20 cellular contexts compared by ENCODE assay signal in the genomic region with DNA sequence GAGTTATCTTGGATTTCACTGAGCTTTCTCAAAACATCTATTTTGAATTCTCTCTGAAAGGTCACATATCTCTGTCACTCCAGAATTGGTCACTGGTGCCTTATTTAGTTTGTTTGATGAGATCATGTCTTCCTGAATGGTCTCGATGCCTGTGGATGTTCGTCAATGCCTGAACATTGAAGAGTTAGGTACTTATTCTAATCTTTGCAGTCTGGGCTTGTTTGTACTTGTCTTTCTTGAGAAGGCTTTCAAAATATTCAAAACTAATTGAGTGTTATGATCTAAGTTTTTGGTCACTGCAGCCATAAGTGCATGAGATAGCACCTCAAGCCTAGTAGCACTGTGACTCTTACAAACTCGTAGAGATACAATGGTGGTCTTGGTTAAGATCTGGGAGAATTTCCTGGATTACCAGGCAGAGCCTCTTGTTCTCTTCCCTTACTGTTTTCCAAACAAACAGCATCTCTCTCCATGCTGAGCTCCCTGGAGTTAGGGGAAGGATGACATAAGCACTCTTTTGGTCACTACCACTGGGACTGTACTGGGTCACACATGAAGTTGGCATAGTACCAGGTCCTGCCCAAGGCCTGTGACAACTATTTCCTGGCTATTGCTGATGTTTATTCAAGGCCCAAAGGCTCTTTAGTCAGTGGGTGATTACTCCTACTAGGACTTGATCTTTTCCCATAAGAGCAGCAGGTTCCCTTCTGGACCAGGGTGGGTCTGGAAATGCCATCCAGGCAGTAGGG. TPM values are rescaled to one million over a fixed set of nuclear protein-coding genes. Genes with fewer than 3 reads are reported as not detected.
DNase-seq lines count a peak whose midpoint lies in the region; ATAC-seq, FAIRE-seq and TF ChIP-seq lines count a peak whose summit lies in the region.
"Had no signal": no experiment of that assay in that cellular context is flagged by ENCODE, and none has a peak within 500 bp of the region (broad histone marks: within the 10 kb centered on the region; RNA-seq: fewer than 3 reads in every experiment).

No MANE protein-coding gene starts in this region.

- H3K27me3 Mint-ChIP-seq in activated naive CD8-positive, alpha-beta T cell treated with anti-CD3 and anti-CD28 coated beads for 36 hours: peaks cover 10% of the 10 kb centered on the region
- H3K27me3 Mint-ChIP-seq: dendritic cell treated with granulocyte-macrophage colony-stimulating factor and Interleukin-4, amounts not matched to agents 40 ng/mL and 50 ng/mL, for 4 days had no signal

- H3K4me3 Mint-ChIP-seq in activated naive CD8-positive, alpha-beta T cell treated with anti-CD3 and anti-CD28 coated beads for 36 hours: no peak overlapping the region
- H3K4me3 Mint-ChIP-seq: CD8-positive, alpha-beta memory T cell; dendritic cell treated with granulocyte-macrophage colony-stimulating factor and Interleukin-4, amounts not matched to agents 40 ng/mL and 50 ng/mL, for 4 days; stimulated activated naive CD8-positive, alpha-beta T cell treated with anti-CD3 and anti-CD28 coated beads, Interleukin-15, amount 100 ng/mL, for 72 hours had no signal

- no peak for FAIRE-seq in GM12892 (lab: Jason Lieb, UNC)

- DNase-seq in EH (ENCODE audit: low read depth): peak; percentile 58
- DNase-seq in NCI-H69 (lab: John Stamatoyannopoulos, UW): peak; percentile 53
- peak; percentile 38 for DNase-seq in myocyte (ENCODE audit: low read depth)
- no peak for DNase-seq in activated naive CD8-positive, alpha-beta T cell treated with anti-CD3 and anti-CD28 coated beads for 36 hours
- DNase-seq in GM12892 (ENCODE audit: insufficient read length): no peak
- DNase-seq: activated CD8-positive, alpha-beta memory T cell treated with anti-CD3 and anti-CD28 coated beads, Interleukin-2, amount 50 U/mL, for 48 hours; activated gamma-delta T cell; CD8-positive, alpha-beta memory T cell; erythroblast; NCI-H1048; NCI-H524; OCI-M1; stimulated activated naive CD8-positive, alpha-beta T cell treated with anti-CD3 and anti-CD28 coated beads, Interleukin-15, amount 100 ng/mL, for 72 hours; T-helper 9 cell had no signal

- TF ChIP-seq POLR2A in GM12892 (IDR thresholded peaks at IDR 0.05; ENCODE audit: low read depth, low read length): no peak

- peak overlapping the region; percentile 92 for H3K27ac ChIP-seq in cingulate gyrus (ENCODE audit: low read depth, low read length)
- H3K27ac ChIP-seq: SK-N-MC had no signal

- no peak for ATAC-seq in GM18511 (IDR thresholded peaks at IDR 0.05; ENCODE audit: unreplicated experiment)
- no peak for ATAC-seq in HG02973 (IDR thresholded peaks at IDR 0.05; ENCODE audit: unreplicated experiment)
- ATAC-seq: stimulated activated naive CD8-positive, alpha-beta T cell treated with anti-CD3 and anti-CD28 coated beads, Interleukin-15, amount 100 ng/mL, for 72 hours had no signal

- H3K27ac Mint-ChIP-seq in activated naive CD8-positive, alpha-beta T cell treated with anti-CD3 and anti-CD28 coated beads for 36 hours: no peak overlapping the region
- H3K27ac Mint-ChIP-seq: dendritic cell treated with granulocyte-macrophage colony-stimulating factor and Interleukin-4, amounts not matched to agents 40 ng/mL and 50 ng/mL, for 4 days had no signal

- peaks cover 16% of the 10 kb centered on the region for H3K36me3 Mint-ChIP-seq in activated naive CD8-positive, alpha-beta T cell treated with anti-CD3 and anti-CD28 coated beads for 36 hours

- H3K9me3 Mint-ChIP-seq in activated naive CD8-positive, alpha-beta T cell treated with anti-CD3 and anti-CD28 coated beads for 36 hours: peaks cover 26% of the 10 kb centered on the region

- peaks cover 6% of the 10 kb centered on the region for H3K4me1 Mint-ChIP-seq in activated naive CD8-positive, alpha-beta T cell treated with anti-CD3 and anti-CD28 coated beads for 36 hours

RNA-seq across cellular contexts. Expression of a gene that starts 25.6 kb away (rescaled TPM):
- 13.8 and 18.4 TPM in 2 replicates for total RNA-seq in myocyte
- 9.8 TPM for polyA plus RNA-seq in myocyte (2012)
- total RNA-seq in activated naive CD8-positive, alpha-beta T cell treated with anti-CD3 and anti-CD28 coated beads for 36 hours: under 1 TPM; 0.47 to 0.54 TPM
- not detected for polyA plus RNA-seq in GM12892 (2012; ENCODE audit: missing spikeins)
- total RNA-seq: G401 had no signal
- polyA plus RNA-seq: CD8-positive, alpha-beta memory T cell had no signal

Comparison
In these comparisons a context has a peak if more than half of its experiments do, and no peak if none do; other contexts are left out.
1. DNase-seq: peak in EH (single experiment), NCI-H69 (single experiment) and myocyte (single experiment); none in activated naive CD8-positive, alpha-beta T cell treated with anti-CD3 and anti-CD28 coated beads for 36 hours (single experiment) and GM12892 (single experiment).